Comparison of ENCODE assay signal across 17 cellular contexts in genomic region chr3:58152225-58153015, GRCh38. TPM values are rescaled to one million over a fixed set of nuclear protein-coding genes. Genes with fewer than 3 reads are reported as not detected.
DNase-seq lines count a peak whose midpoint lies in the region; ATAC-seq and TF ChIP-seq lines count a peak whose summit lies in the region.
"Had no signal": no experiment of that assay in that cellular context is flagged by ENCODE, and none has a peak within 500 bp of the region (broad histone marks: within the 10 kb centered on the region; RNA-seq: fewer than 3 reads in every experiment).

No MANE protein-coding gene starts in this region.

- no peak for TF ChIP-seq CTCF in WERI-Rb-1 (IDR thresholded peaks at IDR 0.05; ENCODE audit: low read depth, low read length)
- TF ChIP-seq CTCF in tibial nerve (IDR thresholded peaks at IDR 0.05): no peak

- H3K4me1 ChIP-seq in neuronal stem cell (ENCODE audit: control insufficient read depth in 2 of 2, insufficient read depth in 1 of 2, low read depth in 1 of 2, low read length in 2 of 2): peaks cover 0 to 3% of the 10 kb centered on the region in 2 donors
- peaks cover 0 to 50% (median 0%) of the 10 kb centered on the region in 4 donors for H3K4me1 ChIP-seq in tibial nerve
- H3K4me1 ChIP-seq: SJCRH30 had no signal

- peak overlapping the region; percentile 32 for H3K9ac ChIP-seq in neuronal stem cell (ENCODE audit: low read depth, low read length, poor library complexity)
- H3K9ac ChIP-seq: KMS-11 had no signal

- H3K23ac ChIP-seq in neuronal stem cell (ENCODE audit: low read depth, low read length, poor library complexity): no peak overlapping the region

- in situ Hi-C loops in G401 (cut with HindIII; ENCODE audit: low sequenced_read_pairs): no loop called here

- H4K8ac ChIP-seq in neuronal stem cell (ENCODE audit: low read depth, low read length): no peak overlapping the region

- no peak overlapping the region for H2AK5ac ChIP-seq in neuronal stem cell (ENCODE audit: low read depth, low read length)

- H3K36me3 ChIP-seq in WERI-Rb-1 (peaks cover 16% of the 10 kb centered on the region), neuronal stem cell (replicated peaks in 1 of 2; ENCODE audit: control insufficient read depth in 2 of 2, insufficient read depth in 2 of 2, low read length in 2 of 2) (peaks cover 28 to 58% of the 10 kb centered on the region in 2 donors), tibial nerve (peaks cover 0 to 84% (median 8%) of the 10 kb centered on the region in 3 donors)
- H3K36me3 ChIP-seq: SJCRH30 had no signal

- no peak overlapping the region for H3K4ac ChIP-seq in neuronal stem cell (ENCODE audit: low read length)

- H2BK15ac ChIP-seq in neuronal stem cell (ENCODE audit: low read length): no peak overlapping the region

- no peaks in the 10 kb centered on the region for H3K79me1 ChIP-seq in neuronal stem cell (ENCODE audit: low read depth, low read length)

- H3K9me3 ChIP-seq in WERI-Rb-1 (ENCODE audit: severe bottlenecking) (no peaks in the 10 kb centered on the region), neuronal stem cell (replicated peaks in 1 of 2; ENCODE audit: control insufficient read depth in 2 of 2, insufficient read depth in 1 of 2, low read depth in 1 of 2, low read length in 2 of 2) (no peaks in the 10 kb centered on the region), tibial nerve (no peaks in the 10 kb centered on the region)
- H3K9me3 ChIP-seq: A549, SJCRH30 had no signal

- H2BK120ac ChIP-seq in neuronal stem cell (ENCODE audit: low read depth, low read length): no peak overlapping the region

- H3K18ac ChIP-seq in neuronal stem cell (ENCODE audit: low read length): no peak overlapping the region

- no peak overlapping the region for H3K14ac ChIP-seq in neuronal stem cell (ENCODE audit: low read length)

- no peak overlapping the region for H3K4me2 ChIP-seq in neuronal stem cell (ENCODE audit: insufficient read depth, low read length, poor library complexity, severe bottlenecking)
- H3K4me2 ChIP-seq: A549, KMS-11 had no signal

- H2BK12ac ChIP-seq in neuronal stem cell (ENCODE audit: low read length): no peak overlapping the region

- ATAC-seq in HG03432 (IDR thresholded peaks at IDR 0.05; ENCODE audit: unreplicated experiment): no peak

- no peak overlapping the region for H2BK5ac ChIP-seq in neuronal stem cell (ENCODE audit: low read length)

- H2AFZ ChIP-seq in neuronal stem cell (ENCODE audit: low read length): no peak overlapping the region

- DNase-seq in G401 (ENCODE audit: low spot score) (peak; percentile 51), WERI-Rb-1 (peak; percentile 40), neuronal stem cell (ENCODE audit: low spot score) (no peak), tibial nerve (ENCODE audit: low spot score in 2 of 2) (no peak), NK-92 (lab: John Stamatoyannopoulos, UW; ENCODE audit: unreplicated experiment) (no peak)
- DNase-seq in activated T-cell treated with anti-CD3 and anti-CD28 coated beads, Interleukin-2, amount 50 U/mL, for 1 hour: no peak
- DNase-seq: NCI-H1092 treated with DMSO at 0.1 percent for 48 hours; NCI-H1436 treated with DMSO at 0.1 percent for 48 hours; NCI-H2029; NCI-H226; NCI-H510A treated with DMSO at 0.1 percent for 48 hours; NCI-H748 treated with DMSO at 0.1 percent for 48 hours; NK-92 treated with Interleukin-12 subunit alpha and Interleukin-12 subunit beta, amount 100 ng/mL, for 24 hours; SJCRH30 had no signal

- TF ChIP-seq POLR2A in tibial nerve (IDR thresholded peaks at IDR 0.05): no peak

- H4K91ac ChIP-seq in neuronal stem cell (ENCODE audit: low read depth, low read length, poor library complexity): no peak overlapping the region

- no peak overlapping the region for H3K27ac ChIP-seq in WERI-Rb-1
- no peak overlapping the region for H3K27ac ChIP-seq in neuronal stem cell (replicated peaks; ENCODE audit: low read length)
- peak overlapping the region in 3 of 4 donors; percentile 52 to 77 (median 76) for H3K27ac ChIP-seq in tibial nerve
- H3K27ac ChIP-seq: KMS-11, SJCRH30 had no signal

- WGBS in neuronal stem cell (ENCODE audit: extremely low coverage in 2 of 2, insufficient read length in 2 of 2, insufficient replicate concordance in 1 of 2), 2 donors: no CpG with 5 or more reads among the region's 17 CpGs
- WGBS in tibial nerve, 2 donors: 88 to 94% methylated on average over 17 of the region's 17 CpGs

- H3K27me3 ChIP-seq in WERI-Rb-1 (ENCODE audit: insufficient read depth, low read depth, severe bottlenecking): no peaks in the 10 kb centered on the region
- H3K27me3 ChIP-seq in neuronal stem cell (ENCODE audit: control insufficient read depth in 3 of 3, insufficient read depth in 3 of 3, low read depth in 1 of 3, low read length in 3 of 3): no peaks in the 10 kb centered on the region
- no peaks in the 10 kb centered on the region for H3K27me3 ChIP-seq in tibial nerve
- H3K27me3 ChIP-seq: SJCRH30 had no signal

- no peak for TF ChIP-seq EP300 in tibial nerve (IDR thresholded peaks at IDR 0.05)

- H3K4me3 ChIP-seq in WERI-Rb-1 (ENCODE audit: low read depth, low read length) (no peak overlapping the region), neuronal stem cell (ENCODE audit: low read length in 2 of 2) (no peak overlapping the region), tibial nerve (no peak overlapping the region)
- H3K4me3 ChIP-seq: A549, SJCRH30 had no signal

RNA-seq across cellular contexts. Expression of gene DNASE1L3, which starts 58.4 kb away (rescaled TPM):
- total RNA-seq in G401 (2014; rRNA removed; shearing (Covaris generic)): not detected in 2 replicates
- polyA plus RNA-seq in neuronal stem cell (2013, experiment 1 of 2): not detected
- not detected for polyA plus RNA-seq in neuronal stem cell (2013, experiment 2 of 2)
- total RNA-seq in tibial nerve: 10 to 100 TPM in 1 of 4 donors, 1 to 10 TPM in 2, under 1 TPM in 1; 0.39 to 12.9 (median 1.5) TPM
- total RNA-seq: SJCRH30 had no signal

Comparison
In these comparisons a context has a peak if more than half of its experiments do, and no peak if none do; other contexts are left out.
1. DNase-seq: peak in G401 (single experiment) and WERI-Rb-1 (single experiment); none in neuronal stem cell (single experiment), tibial nerve (0 of 2), NK-92 (single experiment) and activated T-cell treated with anti-CD3 and anti-CD28 coated beads, Interleukin-2, amount 50 U/mL, for 1 hour (single experiment).
2. H3K27ac ChIP-seq: peak in tibial nerve (3 of 4); none in WERI-Rb-1 (single experiment) and neuronal stem cell (single experiment).